ENCODE assay signal across 1 cellular context in the genomic region with DNA sequence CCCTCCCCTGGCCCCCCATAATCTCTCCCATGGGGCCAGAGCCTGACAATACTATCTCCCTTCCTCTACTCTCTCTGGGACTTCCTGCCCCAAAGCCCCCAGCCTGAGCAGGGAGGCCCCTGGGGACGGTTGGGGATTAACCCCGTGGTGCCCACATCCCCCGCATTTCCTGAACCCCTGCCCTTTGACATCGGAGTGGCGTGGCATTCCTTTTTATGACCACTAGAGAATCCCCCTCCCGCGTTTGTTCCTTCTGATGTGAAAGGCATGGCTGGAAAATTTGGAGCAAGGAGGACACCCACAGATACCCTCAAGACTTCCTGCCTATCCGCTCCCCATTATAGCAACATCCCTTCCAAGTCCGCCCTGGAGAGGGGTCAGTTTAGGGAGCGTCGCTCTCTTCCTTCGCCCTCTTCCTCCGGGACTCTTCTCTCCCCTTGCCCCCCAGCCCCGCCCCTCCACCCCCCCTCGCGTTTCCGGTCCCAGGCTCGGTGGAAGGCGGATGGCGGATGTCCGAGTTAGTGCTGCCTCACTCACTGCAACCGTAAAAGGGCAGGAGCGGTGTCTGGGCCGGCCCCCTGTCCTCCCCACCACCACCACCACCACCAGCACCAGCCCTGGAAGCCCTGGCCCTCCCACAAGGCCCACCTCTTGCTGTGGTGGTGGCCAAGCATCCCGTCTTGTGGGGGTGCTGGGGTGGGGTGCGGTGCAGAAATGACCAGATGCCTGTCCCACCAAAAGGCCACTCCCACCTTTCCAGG.
TF ChIP-seq lines count a peak whose summit lies in the region.

No MANE protein-coding gene starts in this region.

TF ChIP-seq in HepG2, 621 proteins besides CTCF, POLR2A, EP300 and RAD21 (continued from another document and continues in another):
- TF ChIP-seq ZHX2 (IDR thresholded peaks at IDR 0.05; ENCODE audit: low read depth): no peak
- TF ChIP-seq ZHX2 (CRISPR knock-in tag; IDR thresholded peaks at IDR 0.05; ENCODE audit: borderline replicate concordance): no peak
- TF ChIP-seq GPN1 (CRISPR knock-in tag; IDR thresholded peaks at IDR 0.05; ENCODE audit: borderline replicate concordance): no peak
- TF ChIP-seq, protein P1, sequence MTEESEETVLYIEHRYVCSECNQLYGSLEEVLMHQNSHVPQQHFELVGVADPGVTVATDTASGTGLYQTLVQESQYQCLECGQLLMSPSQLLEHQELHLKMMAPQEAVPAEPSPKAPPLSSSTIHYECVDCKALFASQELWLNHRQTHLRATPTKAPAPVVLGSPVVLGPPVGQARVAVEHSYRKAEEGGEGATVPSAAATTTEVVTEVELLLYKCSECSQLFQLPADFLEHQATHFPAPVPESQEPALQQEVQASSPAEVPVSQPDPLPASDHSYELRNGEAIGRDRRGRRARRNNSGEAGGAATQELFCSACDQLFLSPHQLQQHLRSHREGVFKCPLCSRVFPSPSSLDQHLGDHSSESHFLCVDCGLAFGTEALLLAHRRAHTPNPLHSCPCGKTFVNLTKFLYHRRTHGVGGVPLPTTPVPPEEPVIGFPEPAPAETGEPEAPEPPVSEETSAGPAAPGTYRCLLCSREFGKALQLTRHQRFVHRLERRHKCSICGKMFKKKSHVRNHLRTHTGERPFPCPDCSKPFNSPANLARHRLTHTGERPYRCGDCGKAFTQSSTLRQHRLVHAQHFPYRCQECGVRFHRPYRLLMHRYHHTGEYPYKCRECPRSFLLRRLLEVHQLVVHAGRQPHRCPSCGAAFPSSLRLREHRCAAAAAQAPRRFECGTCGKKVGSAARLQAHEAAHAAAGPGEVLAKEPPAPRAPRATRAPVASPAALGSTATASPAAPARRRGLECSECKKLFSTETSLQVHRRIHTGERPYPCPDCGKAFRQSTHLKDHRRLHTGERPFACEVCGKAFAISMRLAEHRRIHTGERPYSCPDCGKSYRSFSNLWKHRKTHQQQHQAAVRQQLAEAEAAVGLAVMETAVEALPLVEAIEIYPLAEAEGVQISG (CRISPR knock-in tag; IDR thresholded peaks at IDR 0.05): peak; percentile 42; the same call in 1 of the 2 replicates
- TF ChIP-seq ZFP41 (CRISPR knock-in tag; IDR thresholded peaks at IDR 0.05; ENCODE audit: borderline replicate concordance): no peak
- TF ChIP-seq EHMT2 (IDR thresholded peaks at IDR 0.05; ENCODE audit: borderline replicate concordance, low read depth, low read length): no peak
- TF ChIP-seq ZNF225 (CRISPR knock-in tag; IDR thresholded peaks at IDR 0.05): no peak
- peak; percentile 13; the same call in 1 of the 2 replicates for TF ChIP-seq RBFOX2 (IDR thresholded peaks at IDR 0.05; ENCODE audit: low read depth, low read length)
- peak; percentile 55; the same call in 1 of the 2 replicates for TF ChIP-seq TAF1 (CRISPR knock-in tag; IDR thresholded peaks at IDR 0.05)
- no peak for TF ChIP-seq GPBP1L1 (CRISPR knock-in tag; IDR thresholded peaks at IDR 0.05)
- no peak for TF ChIP-seq PCBP1 (IDR thresholded peaks at IDR 0.05; ENCODE audit: borderline replicate concordance, low read depth, low read length)
- TF ChIP-seq HDAC1 (CRISPR knock-in tag; IDR thresholded peaks at IDR 0.05): peak; percentile 35; the same call in 1 of the 2 replicates
- TF ChIP-seq NONO (IDR thresholded peaks at IDR 0.05): no peak
- 0 out of 2 replicates have a peak, but pooled peaks have one; percentile 46 for TF ChIP-seq NONO (CRISPR knock-in tag; conservative IDR thresholded peaks at IDR 0.05)
- TF ChIP-seq, protein P2, sequence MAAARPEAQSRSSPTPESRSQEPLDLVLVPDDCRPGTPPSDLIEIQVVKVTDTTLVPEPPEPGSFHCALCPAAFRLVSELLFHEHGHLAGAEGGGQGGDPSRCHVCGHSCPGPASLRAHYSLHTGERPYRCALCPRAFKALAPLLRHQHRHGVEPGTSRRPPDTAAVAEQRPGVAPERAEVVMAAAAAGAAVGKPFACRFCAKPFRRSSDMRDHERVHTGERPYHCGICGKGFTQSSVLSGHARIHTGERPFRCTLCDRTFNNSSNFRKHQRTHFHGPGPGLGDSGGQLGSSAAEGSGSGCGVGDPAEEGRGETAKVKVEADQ (CRISPR knock-in tag; IDR thresholded peaks at IDR 0.05; ENCODE audit: borderline replicate concordance): no peak
- no peak for TF ChIP-seq ZNF256 (CRISPR knock-in tag; conservative IDR thresholded peaks at IDR 0.05)
- no peak for TF ChIP-seq ZSCAN22 (CRISPR knock-in tag; IDR thresholded peaks at IDR 0.05)
- TF ChIP-seq SETDB1 (CRISPR knock-in tag; IDR thresholded peaks at IDR 0.05; ENCODE audit: borderline replicate concordance): no peak
- TF ChIP-seq ZNF768 (CRISPR knock-in tag; IDR thresholded peaks at IDR 0.05): peak; percentile 40; the same call in 1 of the 2 replicates
- no peak for TF ChIP-seq ZNF782 (CRISPR knock-in tag; IDR thresholded peaks at IDR 0.05; ENCODE audit: borderline replicate concordance)
- no peak for TF ChIP-seq MAF1 (CRISPR knock-in tag; IDR thresholded peaks at IDR 0.05; ENCODE audit: borderline replicate concordance)
- TF ChIP-seq BRCA1 (CRISPR knock-in tag; IDR thresholded peaks at IDR 0.05): no peak
- TF ChIP-seq ZBTB8A (CRISPR knock-in tag; IDR thresholded peaks at IDR 0.05; ENCODE audit: borderline replicate concordance, low read depth): no peak
- no peak for TF ChIP-seq ZNF121 (CRISPR knock-in tag; IDR thresholded peaks at IDR 0.05)
- TF ChIP-seq ZNF136 (CRISPR knock-in tag; IDR thresholded peaks at IDR 0.05; ENCODE audit: low read depth): no peak
- peak; percentile 68 for TF ChIP-seq ETV5 (CRISPR knock-in tag; IDR thresholded peaks at IDR 0.05; ENCODE audit: borderline replicate concordance)
- no peak for TF ChIP-seq KLF15 (CRISPR knock-in tag; IDR thresholded peaks at IDR 0.05; ENCODE audit: borderline replicate concordance)
- TF ChIP-seq SP140L (CRISPR knock-in tag; IDR thresholded peaks at IDR 0.05; ENCODE audit: borderline replicate concordance): no peak
- peak; percentile 6 for TF ChIP-seq TEAD3 (CRISPR knock-in tag; optimal IDR thresholded peaks at IDR 0.05; ENCODE audit: borderline replicate concordance)
- TF ChIP-seq MYNN (CRISPR knock-in tag; IDR thresholded peaks at IDR 0.05; ENCODE audit: low read depth): no peak
- TF ChIP-seq, protein P3, sequence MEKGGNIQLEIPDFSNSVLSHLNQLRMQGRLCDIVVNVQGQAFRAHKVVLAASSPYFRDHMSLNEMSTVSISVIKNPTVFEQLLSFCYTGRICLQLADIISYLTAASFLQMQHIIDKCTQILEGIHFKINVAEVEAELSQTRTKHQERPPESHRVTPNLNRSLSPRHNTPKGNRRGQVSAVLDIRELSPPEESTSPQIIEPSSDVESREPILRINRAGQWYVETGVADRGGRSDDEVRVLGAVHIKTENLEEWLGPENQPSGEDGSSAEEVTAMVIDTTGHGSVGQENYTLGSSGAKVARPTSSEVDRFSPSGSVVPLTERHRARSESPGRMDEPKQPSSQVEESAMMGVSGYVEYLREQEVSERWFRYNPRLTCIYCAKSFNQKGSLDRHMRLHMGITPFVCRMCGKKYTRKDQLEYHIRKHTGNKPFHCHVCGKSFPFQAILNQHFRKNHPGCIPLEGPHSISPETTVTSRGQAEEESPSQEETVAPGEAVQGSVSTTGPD (CRISPR knock-in tag; IDR thresholded peaks at IDR 0.05): 0 out of 2 replicates have a peak, but pooled peaks have one; percentile 9
- no peak for TF ChIP-seq ZNF703 (CRISPR knock-in tag; IDR thresholded peaks at IDR 0.05; ENCODE audit: borderline replicate concordance)
- no peak for TF ChIP-seq GTF3A (CRISPR knock-in tag; conservative IDR thresholded peaks at IDR 0.05)
- no peak for TF ChIP-seq ZNF549 (CRISPR knock-in tag; IDR thresholded peaks at IDR 0.05)
- TF ChIP-seq SRSF9 (IDR thresholded peaks at IDR 0.05; ENCODE audit: borderline replicate concordance, insufficient read depth, low read depth, low read length, poor library complexity, severe bottlenecking): no peak
- TF ChIP-seq HMGXB3 (CRISPR knock-in tag; IDR thresholded peaks at IDR 0.05; ENCODE audit: borderline replicate concordance): 0 out of 2 replicates have a peak, but pooled peaks have one; percentile 6
- TF ChIP-seq, protein P4, sequence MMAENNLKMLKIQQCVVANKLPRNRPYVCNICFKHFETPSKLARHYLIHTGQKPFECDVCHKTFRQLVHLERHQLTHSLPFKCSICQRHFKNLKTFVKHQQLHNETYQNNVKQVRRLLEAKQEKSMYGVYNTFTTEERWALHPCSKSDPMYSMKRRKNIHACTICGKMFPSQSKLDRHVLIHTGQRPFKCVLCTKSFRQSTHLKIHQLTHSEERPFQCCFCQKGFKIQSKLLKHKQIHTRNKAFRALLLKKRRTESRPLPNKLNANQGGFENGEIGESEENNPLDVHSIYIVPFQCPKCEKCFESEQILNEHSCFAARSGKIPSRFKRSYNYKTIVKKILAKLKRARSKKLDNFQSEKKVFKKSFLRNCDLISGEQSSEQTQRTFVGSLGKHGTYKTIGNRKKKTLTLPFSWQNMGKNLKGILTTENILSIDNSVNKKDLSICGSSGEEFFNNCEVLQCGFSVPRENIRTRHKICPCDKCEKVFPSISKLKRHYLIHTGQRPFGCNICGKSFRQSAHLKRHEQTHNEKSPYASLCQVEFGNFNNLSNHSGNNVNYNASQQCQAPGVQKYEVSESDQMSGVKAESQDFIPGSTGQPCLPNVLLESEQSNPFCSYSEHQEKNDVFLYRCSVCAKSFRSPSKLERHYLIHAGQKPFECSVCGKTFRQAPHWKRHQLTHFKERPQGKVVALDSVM (CRISPR knock-in tag; IDR thresholded peaks at IDR 0.05): no peak
- no peak for TF ChIP-seq ATF1 (CRISPR knock-in tag; IDR thresholded peaks at IDR 0.05)
- no peak for TF ChIP-seq TOPORS (CRISPR knock-in tag; IDR thresholded peaks at IDR 0.05)
- peak; percentile 53 for TF ChIP-seq ZFX (CRISPR knock-in tag; IDR thresholded peaks at IDR 0.05; ENCODE audit: low read depth)
